ENCODE assay signal across 1 cellular context in the genomic region with DNA sequence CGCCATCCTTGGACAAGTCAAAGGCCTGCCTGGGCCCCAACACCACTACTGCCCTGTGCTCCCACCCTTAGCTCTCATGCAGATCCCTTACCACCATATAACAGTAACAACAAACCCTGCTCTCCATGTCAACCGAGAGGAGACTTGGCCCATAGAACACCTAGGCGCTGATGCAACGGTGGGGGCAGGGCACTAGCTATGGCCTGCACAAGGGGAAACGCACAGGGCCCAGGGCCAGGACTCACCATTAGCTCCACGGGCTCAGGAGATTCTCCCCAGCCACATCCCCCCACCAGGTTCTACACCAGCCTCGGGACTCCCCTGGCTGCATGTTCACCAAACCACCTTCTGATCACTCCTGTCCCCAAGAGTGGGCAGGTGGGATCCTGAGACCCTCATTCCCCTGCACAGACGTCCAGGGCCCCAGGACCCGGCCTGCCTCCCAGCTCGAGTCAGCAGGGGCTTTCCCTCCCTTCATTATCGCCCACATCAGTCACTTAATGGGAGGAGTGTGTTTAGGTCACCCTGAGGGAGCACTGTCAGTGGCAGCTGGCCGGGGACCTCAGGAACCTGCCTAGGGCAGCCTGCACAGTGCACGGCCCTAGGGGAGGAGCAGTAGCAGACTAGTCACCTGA.
TF ChIP-seq lines count a peak whose summit lies in the region.

No MANE protein-coding gene starts in this region.

TF ChIP-seq in HepG2, 621 proteins besides CTCF, POLR2A, EP300 and RAD21:
- TF ChIP-seq EZH2 (conservative IDR thresholded peaks at IDR 0.05; ENCODE audit: low read depth, low read length) = no peak
- peak; percentile 48 for TF ChIP-seq AGO2 (optimal IDR thresholded peaks at IDR 0.05; ENCODE audit: low read depth, low read length)
- no peak for TF ChIP-seq NFYC (CRISPR knock-in tag; IDR thresholded peaks at IDR 0.05)
